In genomic region chr11:47562393-47562792, GRCh38 we compare ENCODE assay signal across 10 cellular contexts. TPM values are rescaled to one million over a fixed set of nuclear protein-coding genes. Genes with fewer than 3 reads are reported as not detected.
A peak's percentile ranks its signal among the peaks of the same experiment; 100 is the strongest.
DNase-seq lines count a peak whose midpoint lies in the region; TF ChIP-seq lines count a peak whose summit lies in the region.
"Not testable (repeated sequence)": the region's sequence is repeated elsewhere in the genome, so short reads cannot be mapped to it uniquely, and the experiment has no call there.
"Had no signal": no experiment of that assay in that cellular context is flagged by ENCODE, and none has a peak within 500 bp of the region (broad histone marks: within the 10 kb centered on the region; RNA-seq: fewer than 3 reads in every experiment).

No MANE protein-coding gene starts in this region.

- not testable (repeated sequence) for H3K36me3 ChIP-seq in HEK293 (ENCODE audit: control insufficient read depth in 2 of 2, insufficient read depth in 1 of 2, low read length in 2 of 2); spleen

- H3K4me3 Mint-ChIP-seq in IgD-negative memory B cell (peak overlapping the region in 3 of 4 donors; percentile 32 to 58 (median 43)), neural crest cell (peak overlapping the region; percentile 56)

- H3K4me1 Mint-ChIP-seq in IgD-negative memory B cell (peaks cover 3 to 13% (median 7%) of the 10 kb centered on the region in 3 donors), neural crest cell (peaks cover 11% of the 10 kb centered on the region)

- H3K4me1 ChIP-seq in HEK293 (ENCODE audit: control insufficient read depth, insufficient read depth, low read length), result not testable (repeated sequence)
- peaks cover 12 to 30% (median 24%) of the 10 kb centered on the region in 6 donors for H3K4me1 ChIP-seq in spleen

- POLR2A ChIA-PET in HEK293 (lab: Yijun Ruan, JAX), result interaction anchor here (0.6 to 3.7 kb wide), 3 partner anchors 10 to 13 kb away, joined by 4 to 14 read pairs (median 4); partner anchors contain the start of gene CELF1
- POLR2A ChIA-PET in RWPE1 (lab: Yijun Ruan, JAX; ENCODE audit: low non-redundant PET), result interaction anchor here (0.6 kb wide), 1 partner anchor 19 kb away, joined by 3 read pairs; no protein-coding TSS in a partner anchor

- not testable (repeated sequence) for H3K27me3 ChIP-seq in spleen (replicated peaks in 1 of 7)

- intact Hi-C loops in spleen (cut with DNase I; ENCODE audit: low total_unique reads), result not testable (repeated sequence)

- CTCF ChIA-PET in HEK293 (lab: Yijun Ruan, JAX), result interaction anchor here (0.6 kb wide), 1 partner anchor 729 kb away, joined by 3 read pairs; no protein-coding TSS in a partner anchor
- CTCF ChIA-PET in RWPE1 (lab: Yijun Ruan, JAX), result not testable (repeated sequence)

- not testable (repeated sequence) for TF ChIP-seq CTCF in HEK293 (tag by site-specific recombination; IDR thresholded peaks at IDR 0.05); RWPE1 (conservative IDR thresholded peaks at IDR 0.05; ENCODE audit: low read depth); neural crest cell (conservative IDR thresholded peaks at IDR 0.05); spleen (IDR thresholded peaks at IDR 0.05 in 8 of 11, conservative IDR thresholded peaks at IDR 0.05 in 3 of 11)

- H3K27ac ChIP-seq in HEK293 (ENCODE audit: extremely low read depth, low read depth, low read length); spleen: not testable (repeated sequence)
- peak overlapping the region; percentile 80; the same call in 1 of the 2 replicates for H3K27ac ChIP-seq in RWPE1

- not testable (repeated sequence) for H3K36me3 Mint-ChIP-seq in IgD-negative memory B cell; neural crest cell (ENCODE audit: low read depth)

- not testable (repeated sequence) for H3K27ac Mint-ChIP-seq in IgD-negative memory B cell; neural crest cell (ENCODE audit: unreplicated experiment)

- H3K4me3 ChIP-seq in HEK293 (ENCODE audit: low read depth, low read length); spleen: not testable (repeated sequence)

- H3K9me3 ChIP-seq in HEK293 (ENCODE audit: control insufficient read depth, insufficient read depth, low read depth, low read length); spleen: not testable (repeated sequence)

- not testable (repeated sequence) for H3K27me3 Mint-ChIP-seq in IgD-negative memory B cell; neural crest cell (ENCODE audit: low read depth)

- 95 to 100% (median 97%) methylated on average over 4 of the region's 4 CpGs for WGBS in spleen, 5 donors

- not testable (repeated sequence) for H3K9me3 Mint-ChIP-seq in IgD-negative memory B cell, neural crest cell

- DNase-seq in RWPE1 (ENCODE audit: low spot score); neural crest cell (ENCODE audit: low read depth, low spot score): not testable (repeated sequence)
- peak; percentile 14 for DNase-seq in spleen

- TF ChIP-seq POLR2A in spleen (IDR thresholded peaks at IDR 0.05), result not testable (repeated sequence)

TF ChIP-seq in HEK293, 187 proteins besides CTCF, POLR2A, EP300 and RAD21:
- 0 out of 2 replicates have a peak, but pooled peaks have one; percentile 15 for TF ChIP-seq ZNF362 (tag by site-specific recombination; IDR thresholded peaks at IDR 0.05)
- peak; percentile 82 for TF ChIP-seq PRDM10 (tag by site-specific recombination; IDR thresholded peaks at IDR 0.05)
- peak; percentile 61 for TF ChIP-seq ZNF600 (tag by site-specific recombination; IDR thresholded peaks at IDR 0.05)

RNA-seq across cellular contexts. Expression of gene PTPMT1, which starts 3.0 kb away (rescaled TPM):
- polyA plus RNA-seq in IgD-negative memory B cell (49.5 TPM), spleen (10 to 100 TPM; 40.9 to 55.2 (median 47.4) TPM)
- total RNA-seq in neural crest cell (41.8 and 47.0 TPM in 2 replicates), spleen (100 to 1,000 TPM in 1 of 7 donors, 10 to 100 TPM in 6; 26.1 to 101 (median 30.6) TPM)

RNA-seq across cellular contexts. Expression of gene CELF1, which starts 9.5 kb away (rescaled TPM):
- polyA plus RNA-seq in IgD-negative memory B cell (78.6 TPM), spleen (10 to 100 TPM; 18.5 to 39.2 (median 30.9) TPM)
- total RNA-seq in neural crest cell (176 and 180 TPM in 2 replicates), spleen (100 to 1,000 TPM; 107 to 171 (median 122) TPM)

RNA-seq across cellular contexts. Expression of gene KBTBD4, which starts 16.4 kb away (rescaled TPM):
- 41.6 TPM for polyA plus RNA-seq in IgD-negative memory B cell
- total RNA-seq in neural crest cell, result 15.4 and 16.6 TPM in 2 replicates
- 10 to 100 TPM; 14.3 to 22.4 (median 19.4) TPM for total RNA-seq in spleen
- polyA plus RNA-seq in spleen, result 10 to 100 TPM in 1 of 3 donors, 1 to 10 TPM in 2; 8.7 to 13.3 (median 9.7) TPM

RNA-seq across cellular contexts. Expression of gene NDUFS3, which starts 16.5 kb away (rescaled TPM):
- 105 TPM for polyA plus RNA-seq in IgD-negative memory B cell
- total RNA-seq in neural crest cell, result 172 and 178 TPM in 2 replicates
- 10 to 100 TPM; 53.1 to 76.7 (median 68.5) TPM for total RNA-seq in spleen
- 100 to 1,000 TPM; 122 to 141 (median 137) TPM for polyA plus RNA-seq in spleen

RNA-seq across cellular contexts. Expression of gene FAM180B, which starts 24.1 kb away (rescaled TPM):
- polyA plus RNA-seq in IgD-negative memory B cell (not detected), spleen (under 1 TPM in 2 of 3 donors, not detected in 1; 0.07 to 0.22 TPM)
- total RNA-seq in neural crest cell (0.35 and 0.50 TPM in 2 replicates), spleen (not detected)
- total RNA-seq: A172, Caco-2, Calu3 had no signal
- polyA plus RNA-seq: A549, BJ had no signal
